In genomic region chr1:28056129-28056925, GRCh38 we compare ENCODE assay signal across 8 cellular contexts. TPM values are rescaled to one million over a fixed set of nuclear protein-coding genes. Genes with fewer than 3 reads are reported as not detected.
DNase-seq lines count a peak whose midpoint lies in the region; ATAC-seq and TF ChIP-seq lines count a peak whose summit lies in the region.

No MANE protein-coding gene starts in this region.

- H3K36me3 Mint-ChIP-seq in activated CD4-positive, alpha-beta T cell treated with anti-CD3 and anti-CD28 coated beads, Interleukin-2, amount 10 ng/mL, durations not matched to agents 24 days and 14 days (ENCODE audit: low read depth) = peaks cover 31% of the 10 kb centered on the region
- peaks cover 14% of the 10 kb centered on the region for H3K36me3 Mint-ChIP-seq in endodermal cell (ENCODE audit: low read depth)

- peak; percentile 96 for ATAC-seq in upper lobe of right lung

- H3K27ac ChIP-seq in HL-60 (replicated peaks) = peak overlapping the region; percentile 31
- peak overlapping the region; percentile 59 for H3K27ac ChIP-seq in upper lobe of right lung
- no peak overlapping the region for H3K27ac ChIP-seq in endodermal cell (ENCODE audit: low read depth, low read length)

- no peak for TF ChIP-seq CTCF in GM13977 (IDR thresholded peaks at IDR 0.05; ENCODE audit: extremely low read depth, insufficient read depth, missing control alignments)
- TF ChIP-seq CTCF in HL-60 (IDR thresholded peaks at IDR 0.05; ENCODE audit: insufficient read depth, low read length) = no peak
- TF ChIP-seq CTCF in kidney epithelial cell (IDR thresholded peaks at IDR 0.05; ENCODE audit: insufficient read depth, low read length, poor library complexity, severe bottlenecking) = no peak
- TF ChIP-seq CTCF in upper lobe of right lung (IDR thresholded peaks at IDR 0.05) = no peak
- no peak for TF ChIP-seq CTCF in endodermal cell (conservative IDR thresholded peaks at IDR 0.05)

- peaks cover 6% of the 10 kb centered on the region for H3K9me3 Mint-ChIP-seq in activated CD4-positive, alpha-beta T cell treated with anti-CD3 and anti-CD28 coated beads, Interleukin-2, amount 10 ng/mL, durations not matched to agents 24 days and 14 days
- H3K9me3 Mint-ChIP-seq in endodermal cell = no peaks in the 10 kb centered on the region

- H3K4me3 ChIP-seq in HL-60 (replicated peaks; ENCODE audit: insufficient read depth, low read length) = no peak overlapping the region
- H3K4me3 ChIP-seq in kidney epithelial cell (ENCODE audit: low read depth, low read length) = no peak overlapping the region
- no peak overlapping the region for H3K4me3 ChIP-seq in upper lobe of right lung
- no peak overlapping the region for H3K4me3 ChIP-seq in endodermal cell (ENCODE audit: low read length)

- peak overlapping the region; percentile 91 for H3K27ac Mint-ChIP-seq in activated CD4-positive, alpha-beta T cell treated with anti-CD3 and anti-CD28 coated beads, Interleukin-2, amount 10 ng/mL, durations not matched to agents 24 days and 14 days
- H3K27ac Mint-ChIP-seq in endodermal cell = no peak overlapping the region

- H3K4me3 Mint-ChIP-seq in activated CD4-positive, alpha-beta T cell treated with anti-CD3 and anti-CD28 coated beads, Interleukin-2, amount 10 ng/mL, durations not matched to agents 24 days and 14 days = peak overlapping the region; percentile 70
- H3K4me3 Mint-ChIP-seq in endodermal cell = no peak overlapping the region

- DNase-seq in GM13977 (ENCODE audit: low spot score) (peak; percentile 21), HL-60 (ENCODE audit: low read depth in 1 of 2, low spot score in 1 of 2) (peak; percentile 47 to 68), kidney epithelial cell (ENCODE audit: low read depth) (peak; percentile 42), upper lobe of right lung (no peak), NCI-H1436 (lab: John Stamatoyannopoulos, UW) (no peak), endodermal cell (no peak), AG20443 (ENCODE audit: low spot score) (no peak)
- DNase-seq in activated CD4-positive, alpha-beta T cell treated with anti-CD3 and anti-CD28 coated beads, Interleukin-2, amount 10 ng/mL, durations not matched to agents 24 days and 14 days = peak; percentile 83

- no peak overlapping the region for H3K9ac ChIP-seq in endodermal cell (ENCODE audit: extremely low read depth, low read length, poor library complexity, severe bottlenecking)

- peaks cover 22% of the 10 kb centered on the region for H3K4me1 ChIP-seq in upper lobe of right lung
- H3K4me1 ChIP-seq in endodermal cell (ENCODE audit: control insufficient read depth, insufficient read depth, low read length) = no peaks in the 10 kb centered on the region

- H3K9me3 ChIP-seq in upper lobe of right lung = no peaks in the 10 kb centered on the region
- no peaks in the 10 kb centered on the region for H3K9me3 ChIP-seq in endodermal cell (ENCODE audit: control insufficient read depth, low read length)

- H3K27me3 ChIP-seq in HL-60 (ENCODE audit: insufficient read depth, poor library complexity, severe bottlenecking) (no peaks in the 10 kb centered on the region), kidney epithelial cell (ENCODE audit: control insufficient read depth, insufficient read depth, low read length) (no peaks in the 10 kb centered on the region), upper lobe of right lung (no peaks in the 10 kb centered on the region), endodermal cell (ENCODE audit: control insufficient read depth, insufficient read depth, low read length, poor library complexity, severe bottlenecking) (no peaks in the 10 kb centered on the region)

- intact Hi-C loops in activated CD4-positive, alpha-beta T cell treated with anti-CD3 and anti-CD28 coated beads, Interleukin-2, amount 10 ng/mL, durations not matched to agents 24 days and 14 days (cut with micrococcal nuclease) = loop anchor here (1.0 kb wide), 2 partner anchors 32 to 144 kb away; partner anchors contain the start of gene EYA3
- intact Hi-C loops in upper lobe of right lung (cut with DNase I) = no loop called here

- 85 to 90% methylated on average over 3 to 4 of the region's 4 CpGs for WGBS in endodermal cell (ENCODE audit: insufficient coverage in 1 of 2, insufficient read length in 1 of 2), 2 experiments

- H3K4me1 Mint-ChIP-seq in activated CD4-positive, alpha-beta T cell treated with anti-CD3 and anti-CD28 coated beads, Interleukin-2, amount 10 ng/mL, durations not matched to agents 24 days and 14 days = peaks cover 34% of the 10 kb centered on the region
- H3K4me1 Mint-ChIP-seq in endodermal cell = no peaks in the 10 kb centered on the region

- H3K36me3 ChIP-seq in kidney epithelial cell (ENCODE audit: control insufficient read depth, insufficient read depth, low read length) = no peaks in the 10 kb centered on the region
- no peaks in the 10 kb centered on the region for H3K36me3 ChIP-seq in upper lobe of right lung
- H3K36me3 ChIP-seq in endodermal cell (ENCODE audit: control insufficient read depth, insufficient read depth, low read length) = peaks cover 15% of the 10 kb centered on the region

- in situ Hi-C loops in GM13977 (cut with MboI; ENCODE audit: low pct_unique_long_range_greater_than_20kb, low sequenced_read_pairs, unreplicated experiment) = no loop called here

- H3K27me3 Mint-ChIP-seq in activated CD4-positive, alpha-beta T cell treated with anti-CD3 and anti-CD28 coated beads, Interleukin-2, amount 10 ng/mL, durations not matched to agents 24 days and 14 days = no peaks in the 10 kb centered on the region
- H3K27me3 Mint-ChIP-seq in endodermal cell (ENCODE audit: insufficient read depth) = no peaks in the 10 kb centered on the region

RNA-seq across cellular contexts. Expression of gene EYA3, which starts 32.1 kb away (rescaled TPM):
- total RNA-seq in activated CD4-positive, alpha-beta T cell treated with anti-CD3 and anti-CD28 coated beads, Interleukin-2, amount 10 ng/mL, durations not matched to agents 24 days and 14 days = 32.9 and 34.7 TPM in 2 replicates
- total RNA-seq in kidney epithelial cell = 15.1 and 17.5 TPM in 2 replicates
- total RNA-seq in upper lobe of right lung = 21.0 TPM
- total RNA-seq in endodermal cell = 10 to 100 TPM; 29.3 to 32.8 TPM
- 23.9 TPM for polyA plus RNA-seq in endodermal cell (2013, experiment 1 of 2)
- 19.5 TPM for polyA plus RNA-seq in endodermal cell (2013, experiment 2 of 2)

Comparison
In these comparisons a context has a peak if more than half of its experiments do, and no peak if none do; other contexts are left out.
1. DNase-seq: peak in GM13977 (single experiment), HL-60 (2 of 2), activated CD4-positive, alpha-beta T cell treated with anti-CD3 and anti-CD28 coated beads, Interleukin-2, amount 10 ng/mL, durations not matched to agents 24 days and 14 days (single experiment) and kidney epithelial cell (single experiment); none in upper lobe of right lung (single experiment), NCI-H1436 (single experiment), endodermal cell (single experiment) and AG20443 (single experiment).